Comparison of ENCODE assay signal across 28 cellular contexts in genomic region chr1:76766381-76766780, GRCh38.
"Had no signal": no experiment of that assay in that cellular context is flagged by ENCODE, and none has a peak within 500 bp of the region (broad histone marks: within the 10 kb centered on the region; RNA-seq: fewer than 3 reads in every experiment).

No MANE protein-coding gene starts in this region.

- H3K4me3 Mint-ChIP-seq: dendritic cell treated with granulocyte-macrophage colony-stimulating factor and Interleukin-4, amounts not matched to agents 40 ng/mL and 50 ng/mL, for 4 days; effector memory CD8-positive, alpha-beta T cell; endodermal cell; mesothelial cell of epicardium; naive B cell had no signal

- H3K27ac ChIP-seq: colonic mucosa, epithelial cell of prostate, esophagus squamous epithelium, gastrocnemius medialis, heart right ventricle, left lung, lower lobe of right lung had no signal

- H3K27me3 Mint-ChIP-seq: effector memory CD8-positive, alpha-beta T cell had no signal

- H3K36me3 ChIP-seq: colonic mucosa, esophagus squamous epithelium, gastrocnemius medialis, heart right ventricle, left lung, lower lobe of right lung had no signal

- H3K27ac Mint-ChIP-seq: dendritic cell treated with granulocyte-macrophage colony-stimulating factor and Interleukin-4, amounts not matched to agents 40 ng/mL and 50 ng/mL, for 4 days; effector memory CD8-positive, alpha-beta T cell; endodermal cell; mesothelial cell of epicardium; naive B cell had no signal

- H3K9me3 ChIP-seq: colonic mucosa, esophagus squamous epithelium, gastrocnemius medialis, heart right ventricle, left lung, lower lobe of right lung, mucosa of descending colon had no signal

- H3K36me3 Mint-ChIP-seq: mesothelial cell of epicardium, naive B cell had no signal

- H3K9me3 Mint-ChIP-seq: dendritic cell treated with granulocyte-macrophage colony-stimulating factor and Interleukin-4, amounts not matched to agents 40 ng/mL and 50 ng/mL, for 4 days; effector memory CD8-positive, alpha-beta T cell; mesothelial cell of epicardium had no signal

- FAIRE-seq: endometrium, islet of Langerhans, keratinocyte had no signal

- H3K27me3 ChIP-seq: colonic mucosa, esophagus squamous epithelium, gastrocnemius medialis, left lung had no signal

- DNase-seq: colonic mucosa; cortex of kidney; effector CD8-positive, alpha-beta T cell; effector memory CD8-positive, alpha-beta T cell; endodermal cell; erythroblast; esophagus squamous epithelium; foreskin fibroblast; foreskin melanocyte; gastrocnemius medialis; glutamatergic neuron; head of caudate nucleus; heart right ventricle; hippocampal formation; left cardiac atrium; left lung; left ventricle myocardium superior; lower lobe of right lung; mesenchymal stem cell; mucosa of descending colon; naive B cell had no signal

- H3K4me3 ChIP-seq: colonic mucosa, esophagus squamous epithelium, gastrocnemius medialis, heart right ventricle, left lung, lower lobe of right lung, mucosa of descending colon had no signal

- H3K4me1 ChIP-seq: colonic mucosa, esophagus squamous epithelium, gastrocnemius medialis, left lung, lower lobe of right lung had no signal

- H3K4me1 Mint-ChIP-seq: naive B cell had no signal

- ATAC-seq: effector memory CD8-positive, alpha-beta T cell; esophagus mucosa; gastrocnemius medialis; heart right ventricle; left cardiac atrium; left lung; left ventricle myocardium superior; lower lobe of right lung; mucosa of descending colon had no signal
